Comparison of ENCODE assay signal across 11 cellular contexts in the genomic region with DNA sequence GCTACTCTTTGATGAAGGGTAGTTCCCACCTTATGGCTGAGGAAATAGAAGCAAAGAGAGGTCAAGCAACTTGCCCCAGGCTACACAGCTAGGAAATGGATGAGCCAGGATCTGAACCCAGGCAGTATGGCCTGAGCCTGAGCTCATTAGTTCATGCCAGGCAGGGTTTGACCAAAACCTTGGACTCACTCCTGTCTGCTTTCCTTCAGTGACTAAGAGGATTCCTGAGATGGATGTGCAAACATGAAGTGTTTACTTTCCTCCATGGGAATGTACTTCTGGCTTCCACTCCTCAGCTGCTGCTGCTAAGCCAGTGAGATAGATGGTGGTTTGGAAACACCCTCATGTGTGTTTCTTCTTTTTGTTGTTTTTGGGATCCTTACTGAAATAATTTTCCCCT. TPM values are rescaled to one million over a fixed set of nuclear protein-coding genes. Genes with fewer than 3 reads are reported as not detected.
DNase-seq lines count a peak whose midpoint lies in the region; ATAC-seq and TF ChIP-seq lines count a peak whose summit lies in the region.
"Had no signal": no experiment of that assay in that cellular context is flagged by ENCODE, and none has a peak within 500 bp of the region (broad histone marks: within the 10 kb centered on the region; RNA-seq: fewer than 3 reads in every experiment).

No MANE protein-coding gene starts in this region.

- DNase-seq in AG09309 (ENCODE audit: low read depth) (peak; percentile 89), MM.1S (no peak), epithelial cell of esophagus (ENCODE audit: low read depth) (peak; percentile 94), myocyte (ENCODE audit: low read depth) (peak; percentile 91), COLO829 (ENCODE audit: low spot score) (no peak)
- DNase-seq: erythroblast, H9, NCI-H1436 had no signal

- no peaks in the 10 kb centered on the region for H3K79me2 ChIP-seq in MM.1S (ENCODE audit: low read length)

- ATAC-seq in GM18517 (IDR thresholded peaks at IDR 0.05; ENCODE audit: unreplicated experiment) (no peak), GM18909 (IDR thresholded peaks at IDR 0.05; ENCODE audit: poor library complexity, unreplicated experiment) (no peak), HG03457 (IDR thresholded peaks at IDR 0.05; ENCODE audit: unreplicated experiment) (no peak)

- no peaks in the 10 kb centered on the region for H3F3A ChIP-seq in MM.1S (ENCODE audit: insufficient read depth, low read length)

- H2AFZ ChIP-seq in MM.1S (ENCODE audit: low read length), result no peak overlapping the region

- H3K9me3 ChIP-seq in MM.1S (replicated peaks; ENCODE audit: insufficient read depth, low read length), result no peaks in the 10 kb centered on the region

- H3K4me1 ChIP-seq in MM.1S (ENCODE audit: low read length), result no peaks in the 10 kb centered on the region

- no peak overlapping the region for H3K4me3 ChIP-seq in AG09309 (ENCODE audit: control insufficient read depth, low read depth, low read length)
- no peak overlapping the region for H3K4me3 ChIP-seq in MM.1S (ENCODE audit: low read length)
- no peak overlapping the region for H3K4me3 ChIP-seq in epithelial cell of esophagus (ENCODE audit: low read length)

- H4K20me1 ChIP-seq in MM.1S (ENCODE audit: insufficient read depth, low read length), result no peaks in the 10 kb centered on the region

- H3K9me2 ChIP-seq in MM.1S (replicated peaks; ENCODE audit: insufficient read depth, low read length), result no peaks in the 10 kb centered on the region

- TF ChIP-seq CTCF in AG09309 (IDR thresholded peaks at IDR 0.05; ENCODE audit: control insufficient read depth, insufficient read depth, low read depth, low read length, missing control alignments) (no peak), MM.1S (IDR thresholded peaks at IDR 0.05; ENCODE audit: low read length) (no peak), epithelial cell of esophagus (IDR thresholded peaks at IDR 0.05; ENCODE audit: insufficient read depth, low read depth, low read length, missing control alignments) (no peak)

- H3K36me3 ChIP-seq in MM.1S (replicated peaks; ENCODE audit: insufficient read depth, low read length), result no peaks in the 10 kb centered on the region

- no peak overlapping the region for H3K27ac ChIP-seq in MM.1S (ENCODE audit: low read length)

- peaks cover 35% of the 10 kb centered on the region for H3K27me3 ChIP-seq in MM.1S (replicated peaks; ENCODE audit: insufficient read depth, low read length)

- no peak overlapping the region for H3K9ac ChIP-seq in MM.1S (ENCODE audit: low read length)

- H3K4me2 ChIP-seq in MM.1S (ENCODE audit: low read depth, low read length), result 0 out of 2 replicates have a peak overlapping the region, but pooled peaks have one; percentile 24

RNA-seq across cellular contexts. Expression of a gene that starts 35.1 kb away (rescaled TPM):
- 138 and 194 TPM in 2 replicates for total RNA-seq in myocyte
- 84.3 TPM for polyA plus RNA-seq in myocyte (2012)

Comparison
In these comparisons a context has a peak if more than half of its experiments do, and no peak if none do; other contexts are left out.
1. DNase-seq: peak in AG09309 (single experiment), epithelial cell of esophagus (single experiment) and myocyte (single experiment); none in MM.1S (single experiment) and COLO829 (single experiment).